14 cellular contexts compared by ENCODE assay signal in genomic region chr10:131848741-131849590, GRCh38.
"Had no signal": no experiment of that assay in that cellular context is flagged by ENCODE, and none has a peak within 500 bp of the region (broad histone marks: within the 10 kb centered on the region; RNA-seq: fewer than 3 reads in every experiment).

No MANE protein-coding gene starts in this region.

- H3K4me1 ChIP-seq: body of pancreas, esophagus muscularis mucosa, SJCRH30, thyroid gland had no signal

- H3K9me3 Mint-ChIP-seq: activated CD4-positive, alpha-beta memory T cell treated with anti-CD3 and anti-CD28 coated beads for 36 hours; activated naive CD4-positive, alpha-beta T cell treated with anti-CD3 and anti-CD28 coated beads, Interleukin-2, amount 50 U/mL, for 24 hours had no signal

- H3K36me3 ChIP-seq: esophagus muscularis mucosa, SJCRH30, thyroid gland had no signal

- H3K36me3 Mint-ChIP-seq: activated CD4-positive, alpha-beta memory T cell treated with anti-CD3 and anti-CD28 coated beads for 36 hours; activated naive CD4-positive, alpha-beta T cell treated with anti-CD3 and anti-CD28 coated beads, Interleukin-2, amount 50 U/mL, for 24 hours; natural killer cell treated with Interleukin-12 subunit alpha and Interleukin-12 subunit beta and Interleukin-15 and Interleukin-18, amount 100 ng/mL, for 72 hours had no signal

- H3K27me3 ChIP-seq: SJCRH30, thyroid gland had no signal

- H3K27ac Mint-ChIP-seq: activated CD4-positive, alpha-beta memory T cell treated with anti-CD3 and anti-CD28 coated beads for 36 hours; activated naive CD4-positive, alpha-beta T cell treated with anti-CD3 and anti-CD28 coated beads, Interleukin-2, amount 50 U/mL, for 24 hours; natural killer cell treated with Interleukin-12 subunit alpha and Interleukin-12 subunit beta and Interleukin-15 and Interleukin-18, amount 100 ng/mL, for 72 hours had no signal

- H3K4me3 Mint-ChIP-seq: activated CD4-positive, alpha-beta memory T cell treated with anti-CD3 and anti-CD28 coated beads for 36 hours; activated naive CD4-positive, alpha-beta T cell treated with anti-CD3 and anti-CD28 coated beads, Interleukin-2, amount 50 U/mL, for 24 hours; natural killer cell treated with Interleukin-12 subunit alpha and Interleukin-12 subunit beta and Interleukin-15 and Interleukin-18, amount 100 ng/mL, for 72 hours had no signal

- H3K4me1 Mint-ChIP-seq: activated naive CD4-positive, alpha-beta T cell treated with anti-CD3 and anti-CD28 coated beads, Interleukin-2, amount 50 U/mL, for 24 hours had no signal

- DNase-seq: activated CD4-positive, alpha-beta memory T cell treated with anti-CD3 and anti-CD28 coated beads for 36 hours; activated CD8-positive, alpha-beta memory T cell treated with anti-CD3 and anti-CD28 coated beads, Interleukin-2, amount 50 U/mL, for 4 hours; body of pancreas; dermis blood vessel endothelial cell; foreskin fibroblast; glutamatergic neuron; occipital lobe; SJCRH30; thyroid gland had no signal

- H3K27ac ChIP-seq: body of pancreas, esophagus muscularis mucosa, SJCRH30, thyroid gland had no signal

- ATAC-seq: activated CD4-positive, CD25-positive, alpha-beta regulatory T cell treated with anti-CD3 and anti-CD28 coated beads, Interleukin-2, amount 50 U/mL, for 24 hours; body of pancreas; left colon had no signal

- H3K9me3 ChIP-seq: body of pancreas, esophagus muscularis mucosa, SJCRH30, thyroid gland had no signal

- H3K4me3 ChIP-seq: body of pancreas, esophagus muscularis mucosa, SJCRH30, thyroid gland had no signal

- H3K27me3 Mint-ChIP-seq: activated naive CD4-positive, alpha-beta T cell treated with anti-CD3 and anti-CD28 coated beads, Interleukin-2, amount 50 U/mL, for 24 hours; natural killer cell treated with Interleukin-12 subunit alpha and Interleukin-12 subunit beta and Interleukin-15 and Interleukin-18, amount 100 ng/mL, for 72 hours had no signal
